ENCODE assay signal across 30 cellular contexts in genomic region chr20:59232618-59233017, GRCh38.
"Had no signal": no experiment of that assay in that cellular context is flagged by ENCODE, and none has a peak within 500 bp of the region (broad histone marks: within the 10 kb centered on the region; RNA-seq: fewer than 3 reads in every experiment).

No MANE protein-coding gene starts in this region.

- H3K36me3 ChIP-seq: left lung, neural progenitor cell, sigmoid colon, tibial artery, uterus had no signal

- H3K27ac ChIP-seq: body of pancreas, hepatocyte, left lung, neural progenitor cell, sigmoid colon, tibial artery, uterus had no signal

- H3K27me3 Mint-ChIP-seq: activated B cell treated with CpG ODN at 0.5 μM for 24 hours; activated CD4-positive, alpha-beta memory T cell treated with anti-CD3 and anti-CD28 coated beads for 36 hours; activated naive CD4-positive, alpha-beta T cell treated with anti-CD3 and anti-CD28 coated beads, Interleukin-2, amount 10 ng/mL, durations not matched to agents 7 days and 5 days; naive thymus-derived CD8-positive, alpha-beta T cell had no signal

- H3K79me2 ChIP-seq: hepatocyte had no signal

- H3K4me1 Mint-ChIP-seq: activated B cell treated with CpG ODN at 0.5 μM for 24 hours, neural progenitor cell had no signal

- H3K9me3 Mint-ChIP-seq: activated CD4-positive, alpha-beta memory T cell treated with anti-CD3 and anti-CD28 coated beads for 36 hours; neural progenitor cell had no signal

- H2AFZ ChIP-seq: hepatocyte, neural progenitor cell had no signal

- H3K36me3 Mint-ChIP-seq: mesothelial cell of epicardium, neural progenitor cell had no signal

- ATAC-seq: body of pancreas; left lung; naive thymus-derived CD8-positive, alpha-beta T cell had no signal

- H3K4me1 ChIP-seq: body of pancreas, left lung, neural progenitor cell, sigmoid colon, tibial artery, uterus had no signal

- H3K9ac ChIP-seq: neural progenitor cell had no signal

- H3K4me3 ChIP-seq: body of pancreas, hepatocyte, left lung, lung, neural progenitor cell, sigmoid colon, tibial artery, uterus had no signal

- H3K4me3 Mint-ChIP-seq: activated B cell treated with CpG ODN at 0.5 μM for 24 hours; activated CD4-positive, alpha-beta memory T cell treated with anti-CD3 and anti-CD28 coated beads for 36 hours; activated naive CD4-positive, alpha-beta T cell treated with anti-CD3 and anti-CD28 coated beads, Interleukin-2, amount 10 ng/mL, durations not matched to agents 7 days and 5 days; immature natural killer cell; mesothelial cell of epicardium; naive thymus-derived CD8-positive, alpha-beta T cell; neural progenitor cell; T-helper 1 cell treated with Interleukin-12 subunit alpha and Interleukin-12 subunit beta and Interleukin-4 antibody, amounts not matched to agents 30 μg/mL and 1 μg/mL, for 36 hours had no signal

- H3K27ac Mint-ChIP-seq: activated B cell treated with CpG ODN at 0.5 μM for 24 hours; activated CD4-positive, alpha-beta memory T cell treated with anti-CD3 and anti-CD28 coated beads for 36 hours; activated naive CD4-positive, alpha-beta T cell treated with anti-CD3 and anti-CD28 coated beads, Interleukin-2, amount 10 ng/mL, durations not matched to agents 7 days and 5 days; neural progenitor cell; T-helper 1 cell treated with Interleukin-12 subunit alpha and Interleukin-12 subunit beta and Interleukin-4 antibody, amounts not matched to agents 30 μg/mL and 1 μg/mL, for 36 hours had no signal

- H3K9me3 ChIP-seq: body of pancreas, left lung, sigmoid colon, tibial artery, uterus had no signal

- H3K27me3 ChIP-seq: body of pancreas, neural progenitor cell, uterus had no signal

- H3K4me2 ChIP-seq: neural progenitor cell had no signal

- DNase-seq: activated B cell treated with CpG ODN at 0.5 μM for 24 hours; activated CD4-positive, alpha-beta memory T cell treated with anti-CD3 and anti-CD28 coated beads for 36 hours; activated CD4-positive, alpha-beta T cell treated with anti-CD3 and anti-CD28 coated beads for 48 hours; activated effector memory CD4-positive, alpha-beta T cell treated with anti-CD3 and anti-CD28 coated beads, Interleukin-2, amount 50 U/mL, for 16 hours; activated naive CD4-positive, alpha-beta T cell treated with anti-CD3 and anti-CD28 coated beads, Interleukin-2, amount 10 ng/mL, durations not matched to agents 7 days and 5 days; activated T-cell treated with anti-CD3 and anti-CD28 coated beads, Interleukin-2, amount 50 U/mL, for 48 hours; anterior cingulate cortex; body of pancreas; caudate nucleus; dermis blood vessel endothelial cell; effector CD8-positive, alpha-beta T cell; erythroblast; foreskin melanocyte; immature natural killer cell; kidney glomerular epithelial cell; left lung; naive thymus-derived CD8-positive, alpha-beta T cell; posterior cingulate gyrus; sigmoid colon; stimulated activated CD4-positive, alpha-beta T cell treated with anti-CD3 and anti-CD28 coated beads, Interleukin-2, amount 100 ng/mL, for 48 hours; stimulated activated CD8-positive, alpha-beta memory T cell treated with anti-CD3 and anti-CD28 coated beads, Interleukin-4, amount 100 ng/mL, for 48 hours; stimulated activated naive CD4-positive, alpha-beta T cell; T1000; tibial artery; uterus had no signal
